Comparison of ENCODE assay signal across 7 cellular contexts in genomic region chr1:79207786-79208185, GRCh38.
"Had no signal": no experiment of that assay in that cellular context is flagged by ENCODE, and none has a peak within 500 bp of the region (broad histone marks: within the 10 kb centered on the region; RNA-seq: fewer than 3 reads in every experiment).

No MANE protein-coding gene starts in this region.

- ATAC-seq: GM12878 had no signal

- H3K4me3 ChIP-seq: GM12878 had no signal

- DNase-seq: GDM1, GF-D8 had no signal

- FAIRE-seq: G401.6, GM12878, GM12891, GM12892, GM19239 had no signal
